In the genomic region with DNA sequence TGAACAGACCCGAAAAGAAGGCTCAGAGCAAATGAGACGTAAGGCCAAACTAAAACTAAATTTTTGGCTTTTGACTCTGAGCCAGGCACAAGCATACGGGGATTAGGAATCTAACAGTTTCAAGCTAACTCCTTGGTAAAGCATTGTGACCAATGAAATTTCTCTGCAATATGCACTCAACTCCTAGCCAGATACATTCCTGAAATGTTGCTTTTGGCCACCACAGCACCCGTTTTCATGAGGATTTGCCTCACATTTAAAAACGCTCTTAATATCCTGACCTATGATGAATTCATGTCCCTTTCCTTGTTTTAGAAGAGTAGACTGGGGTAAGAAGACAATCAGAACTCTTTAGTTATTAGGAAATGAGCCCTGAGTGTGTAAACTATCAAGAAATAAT, we compare ENCODE assay signal across 14 cellular contexts. TPM values are rescaled to one million over a fixed set of nuclear protein-coding genes. Genes with fewer than 3 reads are reported as not detected.
DNase-seq lines count a peak whose midpoint lies in the region; ATAC-seq and TF ChIP-seq lines count a peak whose summit lies in the region.
"Had no signal": no experiment of that assay in that cellular context is flagged by ENCODE, and none has a peak within 500 bp of the region (broad histone marks: within the 10 kb centered on the region; RNA-seq: fewer than 3 reads in every experiment).

No MANE protein-coding gene starts in this region.

- H3K36me3 ChIP-seq in breast epithelium: no peaks in the 10 kb centered on the region
- H3K36me3 ChIP-seq: BE2C, neural progenitor cell had no signal

- H3K9me3 ChIP-seq in breast epithelium (no peaks in the 10 kb centered on the region), right cardiac atrium (ENCODE audit: control insufficient read depth, low read length) (no peaks in the 10 kb centered on the region)
- H3K9me3 ChIP-seq: BE2C had no signal

- 56% methylated on average over 5 of the region's 5 CpGs for WGBS in right cardiac atrium

- no peaks in the 10 kb centered on the region for H3K27me3 ChIP-seq in breast epithelium
- H3K27me3 ChIP-seq in right cardiac atrium (ENCODE audit: control insufficient read depth, insufficient read depth): no peaks in the 10 kb centered on the region
- H3K27me3 ChIP-seq: BE2C, neural progenitor cell had no signal

- TF ChIP-seq POLR2A in breast epithelium (IDR thresholded peaks at IDR 0.05): no peak

- no peak for TF ChIP-seq CTCF in 22Rv1 (IDR thresholded peaks at IDR 0.05)
- TF ChIP-seq CTCF in breast epithelium (IDR thresholded peaks at IDR 0.05): no peak

- intact Hi-C loops in breast epithelium (cut with DNase I; ENCODE audit: low total_unique reads) (loop anchor here (10.0 kb wide), 1 partner anchor 54 kb away; no protein-coding TSS in a partner anchor), right cardiac atrium (cut with DNase I) (no loop called here)

- DNase-seq in HS-27A (ENCODE audit: low read depth) (peak; percentile 57), breast epithelium (ENCODE audit: low spot score in 2 of 2) (no peak), right cardiac atrium (no peak), medulla oblongata (ENCODE audit: extremely low spot score) (no peak), NCI-H2196 (lab: John Stamatoyannopoulos, UW; ENCODE audit: unreplicated experiment) (no peak)
- DNase-seq: activated T-cell treated with anti-CD3 and anti-CD28 coated beads, Interleukin-2, amount 50 U/mL, for 24 hours; BE2C; cortex of kidney; NCI-H1930; stimulated activated naive CD8-positive, alpha-beta T cell treated with anti-CD3 and anti-CD28 coated beads, Interleukin-15, amount 100 ng/mL, for 72 hours had no signal

- ATAC-seq in right cardiac atrium (peak; percentile 71 to 85), esophagus mucosa (no peak), HG03095 (IDR thresholded peaks at IDR 0.05; ENCODE audit: unreplicated experiment) (no peak)

- H3K27ac ChIP-seq in 22Rv1 (peak overlapping the region; percentile 96), breast epithelium (peak overlapping the region; percentile 81), right cardiac atrium (ENCODE audit: low read length) (peak overlapping the region; percentile 37)
- H3K27ac ChIP-seq: neural progenitor cell had no signal

- H3K4me1 ChIP-seq in breast epithelium (peaks cover 0 to 21% of the 10 kb centered on the region in 2 donors), right cardiac atrium (ENCODE audit: control insufficient read depth, insufficient read depth, low read length) (peaks cover 3% of the 10 kb centered on the region)
- H3K4me1 ChIP-seq: BE2C, neural progenitor cell had no signal

- H3K4me3 ChIP-seq in breast epithelium (no peak overlapping the region), right cardiac atrium (ENCODE audit: low read length) (no peak overlapping the region)
- H3K4me3 ChIP-seq: neural progenitor cell had no signal

RNA-seq across cellular contexts. Expression of a gene that starts 53.1 kb away (rescaled TPM):
- total RNA-seq in breast epithelium: under 1 TPM in 1 of 3 donors, not detected in 2; 0.98 TPM
- total RNA-seq in right cardiac atrium: not detected
- polyA plus RNA-seq in right cardiac atrium: not detected
- not detected for total RNA-seq in esophagus mucosa

RNA-seq across cellular contexts. Expression of a gene that starts 59.3 kb away (rescaled TPM):
- total RNA-seq in breast epithelium (10 to 100 TPM; 24.8 to 45.1 (median 37.0) TPM), right cardiac atrium (10 to 100 TPM; 12.9 to 13.9 (median 13.4) TPM), esophagus mucosa (19.3 TPM)
- 12.8 TPM for polyA plus RNA-seq in right cardiac atrium

Comparison
In these comparisons a context has a peak if more than half of its experiments do, and no peak if none do; other contexts are left out.
1. H3K27ac ChIP-seq: peak in every context shown above with its lines; median percentile 96 in 22Rv1; 81 in breast epithelium; 37 in right cardiac atrium.
2. ATAC-seq: peak in right cardiac atrium (2 of 2); none in esophagus mucosa (single experiment) and HG03095 (single experiment).